Comparison of ENCODE assay signal across 9 cellular contexts in the genomic region with DNA sequence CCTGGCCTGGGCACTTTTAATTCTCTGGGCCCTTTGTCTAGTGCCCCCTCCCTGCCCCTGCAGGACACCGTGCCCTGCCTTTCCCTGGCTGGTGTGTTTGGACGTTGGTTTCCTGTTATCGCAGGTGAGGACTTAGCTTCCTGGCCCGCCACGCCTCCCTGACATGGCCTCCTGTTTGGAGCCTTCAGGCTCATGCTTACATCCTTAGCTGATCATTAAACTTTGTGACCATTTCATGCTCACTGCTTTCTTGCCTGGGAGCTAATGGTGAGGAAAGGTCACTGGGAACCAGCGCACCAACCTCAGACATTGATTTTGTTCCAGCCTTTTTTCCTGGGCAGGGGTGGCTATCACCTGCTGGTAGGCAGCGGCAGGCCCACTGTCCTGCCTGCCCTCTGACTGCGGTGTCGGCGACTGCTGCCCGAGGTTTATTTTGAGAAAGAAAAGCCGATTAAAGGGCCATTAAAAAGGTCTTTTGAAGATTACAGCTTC. TPM values are rescaled to one million over a fixed set of nuclear protein-coding genes. Genes with fewer than 3 reads are reported as not detected.
A peak's percentile ranks its signal among the peaks of the same experiment; 100 is the strongest.
DNase-seq lines count a peak whose midpoint lies in the region; TF ChIP-seq lines count a peak whose summit lies in the region.
"Had no signal": no experiment of that assay in that cellular context is flagged by ENCODE, and none has a peak within 500 bp of the region (broad histone marks: within the 10 kb centered on the region; RNA-seq: fewer than 3 reads in every experiment).

No MANE protein-coding gene starts in this region.

- peaks cover 46 to 56% of the 10 kb centered on the region in 2 donors for H3K4me1 ChIP-seq in duodenal mucosa (ENCODE audit: control insufficient read depth in 1 of 2, insufficient read depth in 2 of 2, low read length in 2 of 2)

- peaks cover 10 to 23% of the 10 kb centered on the region in 2 donors for H3K36me3 ChIP-seq in duodenal mucosa (ENCODE audit: control insufficient read depth in 1 of 2, insufficient read depth in 2 of 2, low read length in 2 of 2)

- H3K27ac ChIP-seq in duodenal mucosa (ENCODE audit: low read depth, low read length) (peak overlapping the region; percentile 84), substantia nigra (ENCODE audit: low read depth, low read length, poor library complexity, severe bottlenecking) (peak overlapping the region; percentile 81)
- H3K27ac ChIP-seq: neutrophil had no signal

- no peaks in the 10 kb centered on the region for H3K9me3 Mint-ChIP-seq in activated T-cell treated with anti-CD3 and anti-CD28 coated beads, Interleukin-2, amount 50 U/mL, for 24 hours
- H3K9me3 Mint-ChIP-seq in endothelial cell (ENCODE audit: unreplicated experiment), result no peaks in the 10 kb centered on the region

- H3K27me3 Mint-ChIP-seq in activated T-cell treated with anti-CD3 and anti-CD28 coated beads, Interleukin-2, amount 50 U/mL, for 24 hours, result no peaks in the 10 kb centered on the region
- H3K27me3 Mint-ChIP-seq in endothelial cell (ENCODE audit: unreplicated experiment), result peaks cover 9% of the 10 kb centered on the region

- peak overlapping the region; percentile 21 to 32 for H3K4me3 ChIP-seq in duodenal mucosa (ENCODE audit: low read depth in 1 of 2, low read length in 2 of 2)

- H3K4me1 Mint-ChIP-seq in activated T-cell treated with anti-CD3 and anti-CD28 coated beads, Interleukin-2, amount 50 U/mL, for 24 hours (ENCODE audit: low read depth), result peaks cover 43% of the 10 kb centered on the region
- H3K4me1 Mint-ChIP-seq in endothelial cell (ENCODE audit: unreplicated experiment), result peaks cover 9% of the 10 kb centered on the region

- H3K36me3 Mint-ChIP-seq in activated T-cell treated with anti-CD3 and anti-CD28 coated beads, Interleukin-2, amount 50 U/mL, for 24 hours (ENCODE audit: low read depth), result peaks cover 40% of the 10 kb centered on the region
- no peaks in the 10 kb centered on the region for H3K36me3 Mint-ChIP-seq in endothelial cell (ENCODE audit: low read depth, unreplicated experiment)

- peak overlapping the region; percentile 53 to 66 for H3K9ac ChIP-seq in duodenal mucosa (ENCODE audit: low read depth in 1 of 2, low read length in 2 of 2)

- no peak for TF ChIP-seq CTCF in endothelial cell (IDR thresholded peaks at IDR 0.05; ENCODE audit: unreplicated experiment)

- no peak overlapping the region for H3K4me3 Mint-ChIP-seq in activated T-cell treated with anti-CD3 and anti-CD28 coated beads, Interleukin-2, amount 50 U/mL, for 24 hours
- no peak overlapping the region for H3K4me3 Mint-ChIP-seq in endothelial cell (ENCODE audit: unreplicated experiment)

- no peaks in the 10 kb centered on the region for H3K9me3 ChIP-seq in duodenal mucosa (ENCODE audit: control insufficient read depth in 1 of 2, low read length in 2 of 2)
- H3K9me3 ChIP-seq: neutrophil had no signal

- peak overlapping the region; percentile 59 for H3K27ac Mint-ChIP-seq in activated T-cell treated with anti-CD3 and anti-CD28 coated beads, Interleukin-2, amount 50 U/mL, for 24 hours
- H3K27ac Mint-ChIP-seq in endothelial cell (ENCODE audit: unreplicated experiment), result no peak overlapping the region

- no peak for DNase-seq in activated T-cell treated with anti-CD3 and anti-CD28 coated beads, Interleukin-2, amount 50 U/mL, for 24 hours
- DNase-seq in activated T-cell treated with anti-CD3 and anti-CD28 coated beads, Interleukin-2, amount 50 U/mL, for 48 hours, result no peak
- peak in 3 of 49 donors; percentile 40 to 48 (median 44) for DNase-seq in substantia nigra (lab: John Stamatoyannopoulos, UW)
- DNase-seq in endothelial cell (ENCODE audit: low spot score), result no peak
- no peak for DNase-seq in RKO (ENCODE audit: low spot score)
- DNase-seq: foreskin melanocyte, T1000 had no signal

- H3K27me3 ChIP-seq in duodenal mucosa (ENCODE audit: control insufficient read depth in 1 of 2, insufficient read depth in 2 of 2, low read length in 2 of 2), result no peaks in the 10 kb centered on the region

RNA-seq across cellular contexts. Expression of gene PFKL, which starts 3.7 kb away (rescaled TPM):
- 66.6 TPM for total RNA-seq in endothelial cell (ENCODE audit: unreplicated experiment)

RNA-seq across cellular contexts. Expression of gene AIRE, which starts 17.9 kb away (rescaled TPM):
- total RNA-seq in endothelial cell (ENCODE audit: unreplicated experiment), result not detected

RNA-seq across cellular contexts. Expression of gene CFAP410, which starts 35.7 kb away (rescaled TPM):
- 12.2 TPM for total RNA-seq in endothelial cell (ENCODE audit: unreplicated experiment)

RNA-seq across cellular contexts. Expression of gene DNMT3L, which starts 41.8 kb away (rescaled TPM):
- total RNA-seq in endothelial cell (ENCODE audit: unreplicated experiment), result not detected

RNA-seq across cellular contexts. Expression of gene TRPM2, which starts 49.9 kb away (rescaled TPM):
- total RNA-seq in endothelial cell (ENCODE audit: unreplicated experiment), result 0.15 TPM
